In genomic region chr17:75976175-75976848, GRCh38 we compare ENCODE assay signal across 8 cellular contexts. TPM values are rescaled to one million over a fixed set of nuclear protein-coding genes. Genes with fewer than 3 reads are reported as not detected.
DNase-seq lines count a peak whose midpoint lies in the region; ATAC-seq and TF ChIP-seq lines count a peak whose summit lies in the region.
"Had no signal": no experiment of that assay in that cellular context is flagged by ENCODE, and none has a peak within 500 bp of the region (broad histone marks: within the 10 kb centered on the region; RNA-seq: fewer than 3 reads in every experiment).

No MANE protein-coding gene starts in this region.

- CTCF ChIA-PET in CD4-positive, alpha-beta T cell (lab: Charles Lee), result no interaction called here

- H3K9me3 Mint-ChIP-seq in CD4-positive, alpha-beta T cell, result no peaks in the 10 kb centered on the region
- H3K9me3 Mint-ChIP-seq in activated naive CD8-positive, alpha-beta T cell treated with anti-CD3 and anti-CD28 coated beads, Interleukin-2, amount 10 ng/mL, durations not matched to agents 7 days and 5 days, result no peaks in the 10 kb centered on the region
- H3K9me3 Mint-ChIP-seq in mesothelial cell of epicardium, result no peaks in the 10 kb centered on the region

- no peaks in the 10 kb centered on the region for H3K27me3 Mint-ChIP-seq in CD4-positive, alpha-beta T cell
- H3K27me3 Mint-ChIP-seq in activated naive CD8-positive, alpha-beta T cell treated with anti-CD3 and anti-CD28 coated beads, Interleukin-2, amount 10 ng/mL, durations not matched to agents 7 days and 5 days, result no peaks in the 10 kb centered on the region
- no peaks in the 10 kb centered on the region for H3K27me3 Mint-ChIP-seq in mesothelial cell of epicardium (ENCODE audit: low read depth)

- no peak overlapping the region for H3K27ac ChIP-seq in CD4-positive, alpha-beta T cell (ENCODE audit: low read depth, low read length)

- no peaks in the 10 kb centered on the region for H3K27me3 ChIP-seq in CD4-positive, alpha-beta T cell (ENCODE audit: control insufficient read depth, insufficient read depth, low read length)

- peak overlapping the region; percentile 80 for H3K4me3 Mint-ChIP-seq in CD4-positive, alpha-beta T cell
- H3K4me3 Mint-ChIP-seq in activated naive CD8-positive, alpha-beta T cell treated with anti-CD3 and anti-CD28 coated beads, Interleukin-2, amount 10 ng/mL, durations not matched to agents 7 days and 5 days, result peak overlapping the region; percentile 4
- peak overlapping the region; percentile 40 for H3K4me3 Mint-ChIP-seq in mesothelial cell of epicardium

- peak overlapping the region; percentile 64 for H3K27ac Mint-ChIP-seq in CD4-positive, alpha-beta T cell
- H3K27ac Mint-ChIP-seq in activated naive CD8-positive, alpha-beta T cell treated with anti-CD3 and anti-CD28 coated beads, Interleukin-2, amount 10 ng/mL, durations not matched to agents 7 days and 5 days, result no peak overlapping the region
- H3K27ac Mint-ChIP-seq in mesothelial cell of epicardium, result peak overlapping the region; percentile 82

- in situ Hi-C loops in KBM-7 (cut with MboI; ENCODE audit: low pct_unique_long_range_greater_than_20kb, low sequenced_read_pairs), result no loop called here

- POLR2A ChIA-PET in CD4-positive, alpha-beta T cell (lab: Charles Lee), result no interaction called here
- POLR2A ChIA-PET in activated naive CD8-positive, alpha-beta T cell treated with anti-CD3 and anti-CD28 coated beads, Interleukin-2, amount 10 ng/mL, durations not matched to agents 7 days and 5 days (lab: Charles Lee), result interaction anchor here (0.7 kb wide), 1 partner anchor 9 kb away, joined by 3 read pairs; no protein-coding TSS in a partner anchor

- H3K9me3 ChIP-seq in CD4-positive, alpha-beta T cell (ENCODE audit: control insufficient read depth, low read length), result no peaks in the 10 kb centered on the region

- H3K4me1 Mint-ChIP-seq in CD4-positive, alpha-beta T cell (ENCODE audit: low read depth), result peaks cover 59% of the 10 kb centered on the region
- peaks cover 33% of the 10 kb centered on the region for H3K4me1 Mint-ChIP-seq in activated naive CD8-positive, alpha-beta T cell treated with anti-CD3 and anti-CD28 coated beads, Interleukin-2, amount 10 ng/mL, durations not matched to agents 7 days and 5 days
- H3K4me1 Mint-ChIP-seq in mesothelial cell of epicardium, result peaks cover 46% of the 10 kb centered on the region

- no peak for TF ChIP-seq CTCF in CD4-positive, alpha-beta T cell (IDR thresholded peaks at IDR 0.05)
- no peak for TF ChIP-seq CTCF in mesothelial cell of epicardium (IDR thresholded peaks at IDR 0.05; ENCODE audit: unreplicated experiment)

- peaks cover 44% of the 10 kb centered on the region for H3K36me3 Mint-ChIP-seq in CD4-positive, alpha-beta T cell (ENCODE audit: low read depth)
- H3K36me3 Mint-ChIP-seq in activated naive CD8-positive, alpha-beta T cell treated with anti-CD3 and anti-CD28 coated beads, Interleukin-2, amount 10 ng/mL, durations not matched to agents 7 days and 5 days, result peaks cover 19% of the 10 kb centered on the region
- H3K36me3 Mint-ChIP-seq in mesothelial cell of epicardium, result peaks cover 28% of the 10 kb centered on the region

- no peak for ATAC-seq in CD4-positive, alpha-beta T cell (ENCODE audit: poor library complexity)
- ATAC-seq in activated naive CD8-positive, alpha-beta T cell treated with anti-CD3 and anti-CD28 coated beads, Interleukin-2, amount 10 ng/mL, durations not matched to agents 7 days and 5 days (ENCODE audit: low read depth), result no peak
- ATAC-seq: left ventricle myocardium superior had no signal

- intact Hi-C loops in CD4-positive, alpha-beta T cell (cut with DNase I, micrococcal nuclease), result no loop called here

- DNase-seq in CD4-positive, alpha-beta T cell, result no peak
- no peak for DNase-seq in activated naive CD8-positive, alpha-beta T cell treated with anti-CD3 and anti-CD28 coated beads, Interleukin-2, amount 10 ng/mL, durations not matched to agents 7 days and 5 days
- no peak for DNase-seq in mesothelial cell of epicardium (ENCODE audit: low spot score in 2 of 2, unreplicated experiment in 2 of 2)
- DNase-seq in DMS79 (lab: John Stamatoyannopoulos, UW), result no peak
- no peak for DNase-seq in stimulated activated CD4-positive, alpha-beta T cell treated with anti-CD3 and anti-CD28 coated beads, Interleukin-4, amount 100 ng/mL, for 24 hours
- no peak for DNase-seq in KBM-7
- DNase-seq: amniotic stem cell, left ventricle myocardium superior had no signal

RNA-seq across cellular contexts. Expression of gene ACOX1, which starts 2.7 kb away (rescaled TPM):
- 10 to 100 TPM; 14.5 to 17.9 TPM for total RNA-seq in CD4-positive, alpha-beta T cell
- total RNA-seq in activated naive CD8-positive, alpha-beta T cell treated with anti-CD3 and anti-CD28 coated beads, Interleukin-2, amount 10 ng/mL, durations not matched to agents 7 days and 5 days, result 10 to 100 TPM; 28.3 to 30.2 TPM
- total RNA-seq in mesothelial cell of epicardium, result 52.2 to 57.5 TPM (median 54.3 TPM) in 3 replicates

RNA-seq across cellular contexts. Expression of gene TEN1, which starts 2.7 kb away (rescaled TPM):
- total RNA-seq in CD4-positive, alpha-beta T cell, result 10 to 100 TPM; 13.0 to 13.8 TPM
- total RNA-seq in activated naive CD8-positive, alpha-beta T cell treated with anti-CD3 and anti-CD28 coated beads, Interleukin-2, amount 10 ng/mL, durations not matched to agents 7 days and 5 days, result 10 to 100 TPM; 15.9 to 17.1 TPM
- total RNA-seq in mesothelial cell of epicardium, result 35.5 to 39.4 TPM (median 37.5 TPM) in 3 replicates

RNA-seq across cellular contexts. Expression of gene CDK3, which starts 24.3 kb away (rescaled TPM):
- total RNA-seq in CD4-positive, alpha-beta T cell, result 1 to 10 TPM; 3.9 to 4.9 TPM
- 1 to 10 TPM; 7.5 to 8.2 TPM for total RNA-seq in activated naive CD8-positive, alpha-beta T cell treated with anti-CD3 and anti-CD28 coated beads, Interleukin-2, amount 10 ng/mL, durations not matched to agents 7 days and 5 days
- total RNA-seq in mesothelial cell of epicardium, result 34.7 to 36.5 TPM (median 34.9 TPM) in 3 replicates

RNA-seq across cellular contexts. Expression of gene FBF1, which starts 35.5 kb away (rescaled TPM):
- total RNA-seq in CD4-positive, alpha-beta T cell, result 10 to 100 TPM; 21.2 to 23.9 TPM
- total RNA-seq in activated naive CD8-positive, alpha-beta T cell treated with anti-CD3 and anti-CD28 coated beads, Interleukin-2, amount 10 ng/mL, durations not matched to agents 7 days and 5 days, result 10 to 100 TPM; 28.5 to 36.0 TPM
- 22.4 to 24.6 TPM (median 23.4 TPM) in 3 replicates for total RNA-seq in mesothelial cell of epicardium

RNA-seq across cellular contexts. Expression of gene EVPL, which starts 50.8 kb away (rescaled TPM):
- total RNA-seq in CD4-positive, alpha-beta T cell, result under 1 TPM; 0.14 to 0.38 TPM
- under 1 TPM; 0.78 to 0.85 TPM for total RNA-seq in activated naive CD8-positive, alpha-beta T cell treated with anti-CD3 and anti-CD28 coated beads, Interleukin-2, amount 10 ng/mL, durations not matched to agents 7 days and 5 days
- 0.16 to 0.47 TPM (median 0.25 TPM) in 3 replicates for total RNA-seq in mesothelial cell of epicardium

Comparison
In these comparisons a context has a peak if more than half of its experiments do, and no peak if none do; other contexts are left out.
1. H3K4me3 Mint-ChIP-seq: peak in every context shown above with its lines; median percentile 80 in CD4-positive, alpha-beta T cell; 40 in mesothelial cell of epicardium; 4 in activated naive CD8-positive, alpha-beta T cell treated with anti-CD3 and anti-CD28 coated beads, Interleukin-2, amount 10 ng/mL, durations not matched to agents 7 days and 5 days.